8 cellular contexts compared by ENCODE assay signal in genomic region chr12:127189992-127190391, GRCh38.
"Had no signal": no experiment of that assay in that cellular context is flagged by ENCODE, and none has a peak within 500 bp of the region (broad histone marks: within the 10 kb centered on the region; RNA-seq: fewer than 3 reads in every experiment).

No MANE protein-coding gene starts in this region.

- FAIRE-seq: G401.6, GM12878, GM12891, GM12892, GM18507, GM19239 had no signal

- ATAC-seq: GM12878 had no signal

- H3K4me3 ChIP-seq: GM12878 had no signal

- DNase-seq: GDM1, GF-D8 had no signal
